1 cellular context compared by ENCODE assay signal in genomic region chr5:95858661-95859326, GRCh38.
TF ChIP-seq lines count a peak whose summit lies in the region.

No MANE protein-coding gene starts in this region.

TF ChIP-seq in K562, 482 proteins besides CTCF, POLR2A, EP300 and RAD21 (continued from another document and continues in another):
- TF ChIP-seq ZNF740 (CRISPR knock-in tag; IDR thresholded peaks at IDR 0.05) (peak; percentile 71), ZNF740 (tag; IDR thresholded peaks at IDR 0.05) (peak in 1 of 2 experiments; percentile 41; a peak in 1 of 4 replicates), EZH2 (IDR thresholded peaks at IDR 0.05; ENCODE audit: borderline replicate concordance, low read depth, low read length) (0 out of 2 replicates have a peak, but pooled peaks have one; percentile 45), CHD1 (IDR thresholded peaks at IDR 0.05; ENCODE audit: low read length) (no peak), E2F4 (CRISPR knock-in tag; IDR thresholded peaks at IDR 0.05; ENCODE audit: low read depth) (peak; percentile 53; the same call in 1 of the 2 replicates), MAX (CRISPR knock-in tag; IDR thresholded peaks at IDR 0.05) (0 out of 2 replicates have a peak, but pooled peaks have one; percentile 34), CTCFL (IDR thresholded peaks at IDR 0.05; ENCODE audit: borderline replicate concordance, insufficient read depth, low read depth, low read length, poor library complexity, severe bottlenecking) (no peak), TEAD4 (IDR thresholded peaks at IDR 0.05; ENCODE audit: low read length) (peak; percentile 56), TEAD4 (CRISPR knock-in tag; IDR thresholded peaks at IDR 0.05; ENCODE audit: borderline replicate concordance) (no peak), ZNF121 (CRISPR knock-in tag; conservative IDR thresholded peaks at IDR 0.05) (no peak), ZNF24 (IDR thresholded peaks at IDR 0.05) (peak; percentile 54; the same call in 1 of the 2 replicates), HOMEZ (CRISPR knock-in tag; IDR thresholded peaks at IDR 0.05) (no peak), FOXJ2 (tag; IDR thresholded peaks at IDR 0.05) (no peak), NEUROD1 (IDR thresholded peaks at IDR 0.05; ENCODE audit: borderline replicate concordance, low read depth, low read length, partially characterized antibody) (no peak), ZNF518B (CRISPR knock-in tag; IDR thresholded peaks at IDR 0.05) (no peak), MEF2A (IDR thresholded peaks at IDR 0.05; ENCODE audit: control insufficient read depth, low read depth, low read length) (no peak), FOXM1 (IDR thresholded peaks at IDR 0.05; ENCODE audit: low read depth) (no peak), FOXM1 (CRISPR knock-in tag; IDR thresholded peaks at IDR 0.05; ENCODE audit: low read depth) (no peak), NELFE (IDR thresholded peaks at IDR 0.05; ENCODE audit: insufficient read depth, insufficient read length) (no peak), TEAD1 (CRISPR knock-in tag; IDR thresholded peaks at IDR 0.05) (peak; percentile 29 to 94; a peak in 2 of 4 replicates), MEIS2 (IDR thresholded peaks at IDR 0.05; ENCODE audit: partially characterized antibody) (no peak), RAD51 (IDR thresholded peaks at IDR 0.05; ENCODE audit: borderline replicate concordance, low read depth) (no peak), NFRKB (IDR thresholded peaks at IDR 0.05; ENCODE audit: low read depth) (no peak), ZKSCAN3 (CRISPR knock-in tag; IDR thresholded peaks at IDR 0.05) (no peak), ZNF507 (tag; conservative IDR thresholded peaks at IDR 0.05) (no peak), COPS2 (conservative IDR thresholded peaks at IDR 0.05) (no peak), ZNF511 (CRISPR knock-in tag; IDR thresholded peaks at IDR 0.05) (peak; percentile 42; the same call in 1 of the 2 replicates), ESRRB (CRISPR knock-in tag; IDR thresholded peaks at IDR 0.05; ENCODE audit: borderline replicate concordance) (no peak), HDAC1 (IDR thresholded peaks at IDR 0.05) (no peak), TFAP4 (CRISPR knock-in tag; IDR thresholded peaks at IDR 0.05; ENCODE audit: borderline replicate concordance) (peak; percentile 91), MTA1 (IDR thresholded peaks at IDR 0.05; ENCODE audit: borderline replicate concordance) (no peak), RFX1 (IDR thresholded peaks at IDR 0.05) (no peak), JUN (IDR thresholded peaks at IDR 0.05; ENCODE audit: borderline replicate concordance, low read depth, low read length) (peak; percentile 58; the same call in 1 of the 2 replicates), JUN (CRISPR knock-in tag; IDR thresholded peaks at IDR 0.05; ENCODE audit: borderline replicate concordance) (no peak), CREB1 (IDR thresholded peaks at IDR 0.05) (peak; percentile 83), CREB1 (CRISPR knock-in tag; IDR thresholded peaks at IDR 0.05) (peak; percentile 85), ZNF57 (CRISPR knock-in tag; IDR thresholded peaks at IDR 0.05) (no peak), ZSCAN32 (CRISPR knock-in tag; IDR thresholded peaks at IDR 0.05) (no peak), THRAP3 (IDR thresholded peaks at IDR 0.05; ENCODE audit: borderline replicate concordance) (no peak), SMAD1 (IDR thresholded peaks at IDR 0.05; ENCODE audit: low read depth, low read length, partially characterized antibody) (no peak), MIER1 (IDR thresholded peaks at IDR 0.05; ENCODE audit: low read depth) (no peak), DPF2 (IDR thresholded peaks at IDR 0.05) (no peak), GTF2B (IDR thresholded peaks at IDR 0.05; ENCODE audit: extremely low read depth, insufficient read length) (no peak), LARP7 (IDR thresholded peaks at IDR 0.05) (no peak), GTF2E2 (tag; IDR thresholded peaks at IDR 0.05) (no peak), ETS1 (conservative IDR thresholded peaks at IDR 0.05; ENCODE audit: control insufficient read depth, low read depth, low read length) (no peak), CTBP1 (IDR thresholded peaks at IDR 0.05; ENCODE audit: borderline replicate concordance) (peak; percentile 74; the same call in 1 of the 2 replicates), ZNF512 (tag; IDR thresholded peaks at IDR 0.05) (no peak), STAT5A (IDR thresholded peaks at IDR 0.05; ENCODE audit: borderline replicate concordance, low read length) (no peak), ZNF217 (CRISPR knock-in tag; IDR thresholded peaks at IDR 0.05) (no peak), SIN3B (IDR thresholded peaks at IDR 0.05; ENCODE audit: low read depth) (no peak)
